14 cellular contexts compared by ENCODE assay signal in the genomic region with DNA sequence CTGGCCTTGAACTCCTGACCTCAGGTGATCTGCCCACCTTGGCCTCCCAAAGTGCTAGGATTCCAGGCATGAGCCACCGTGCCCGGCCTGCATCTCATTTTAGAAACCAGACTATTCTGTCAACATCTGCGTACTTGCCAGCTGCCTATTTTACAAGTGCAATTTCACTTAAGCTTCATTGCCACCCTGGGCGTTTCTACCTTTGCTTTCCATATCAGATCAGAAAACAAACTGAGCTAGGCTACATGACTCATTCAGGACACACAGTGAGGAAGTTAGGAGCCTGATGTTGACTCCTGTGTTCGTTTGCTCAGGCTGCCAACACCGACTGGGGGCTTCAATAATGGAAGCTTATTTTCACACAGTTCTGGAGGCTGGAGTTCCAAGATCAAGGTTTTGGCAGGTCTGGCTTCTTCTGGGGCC. TPM values are rescaled to one million over a fixed set of nuclear protein-coding genes. Genes with fewer than 3 reads are reported as not detected.
A peak's percentile ranks its signal among the peaks of the same experiment; 100 is the strongest.
DNase-seq lines count a peak whose midpoint lies in the region; ATAC-seq, FAIRE-seq and TF ChIP-seq lines count a peak whose summit lies in the region.
"Had no signal": no experiment of that assay in that cellular context is flagged by ENCODE, and none has a peak within 500 bp of the region (broad histone marks: within the 10 kb centered on the region; RNA-seq: fewer than 3 reads in every experiment).

No MANE protein-coding gene starts in this region.

- H3K4me1 ChIP-seq in small intestine (ENCODE audit: control insufficient read depth in 2 of 2, insufficient read depth in 1 of 2, low read depth in 1 of 2, low read length in 1 of 2): peaks cover 0 to 2% of the 10 kb centered on the region in 2 donors

- no peaks in the 10 kb centered on the region for H3K36me3 ChIP-seq in small intestine (ENCODE audit: control insufficient read depth in 2 of 2, insufficient read depth in 2 of 2, low read length in 2 of 2)
- H3K36me3 ChIP-seq: heart right ventricle, thyroid gland had no signal

- FAIRE-seq in small intestine (lab: Jason Lieb, UNC): no peak

- H3K4me3 ChIP-seq in fibroblast of pulmonary artery (replicated peaks; ENCODE audit: low read depth, low read length) (no peak overlapping the region), small intestine (ENCODE audit: low read depth in 1 of 2, low read length in 2 of 2) (no peak overlapping the region)
- H3K4me3 ChIP-seq: heart right ventricle, thyroid gland had no signal

- POLR2A ChIA-PET in RWPE1 (lab: Yijun Ruan, JAX; ENCODE audit: low non-redundant PET): no interaction called here

- ATAC-seq in GM21717 (IDR thresholded peaks at IDR 0.05; ENCODE audit: unreplicated experiment): no peak

- TF ChIP-seq CTCF in RWPE1 (conservative IDR thresholded peaks at IDR 0.05; ENCODE audit: low read depth) (no peak), fibroblast of pulmonary artery (IDR thresholded peaks at IDR 0.05; ENCODE audit: low read length, missing control alignments) (no peak)

- DNase-seq in NCI-H2196 (lab: John Stamatoyannopoulos, UW; ENCODE audit: unreplicated experiment): peak; percentile 21
- no peak for DNase-seq in NCI-H2196 treated with DMSO at 0.1 percent for 48 hours (lab: John Stamatoyannopoulos, UW; ENCODE audit: unreplicated experiment)
- peak; percentile 44 for DNase-seq in RWPE1 (ENCODE audit: low spot score)
- DNase-seq in fibroblast of pulmonary artery (ENCODE audit: low read depth): peak; percentile 8
- peak; percentile 96 for DNase-seq in small intestine
- no peak for DNase-seq in DMS79 (lab: John Stamatoyannopoulos, UW)
- DNase-seq in globus pallidus (ENCODE audit: low spot score): no peak
- DNase-seq: ACHN; effector CD8-positive, alpha-beta T cell; heart right ventricle; midbrain; right cardiac atrium; thyroid gland had no signal

- CTCF ChIA-PET in RWPE1 (lab: Yijun Ruan, JAX): interaction anchor here (0.6 kb wide), 2 partner anchors 54 to 431 kb away, joined by 3 read pairs; no protein-coding TSS in a partner anchor

- 8 to 55% (median 30%) methylated on average over 6 of the region's 6 CpGs for WGBS in small intestine, 3 donors

- H3K9me3 ChIP-seq in small intestine (ENCODE audit: control insufficient read depth, low read depth): no peaks in the 10 kb centered on the region
- H3K9me3 ChIP-seq: heart right ventricle, thyroid gland had no signal

- H3K27ac ChIP-seq in RWPE1: no peak overlapping the region
- H3K27ac ChIP-seq in small intestine (ENCODE audit: low read depth in 1 of 2, low read length in 1 of 2): peak overlapping the region; percentile 85 to 94
- H3K27ac ChIP-seq: heart right ventricle, thyroid gland had no signal

- no peaks in the 10 kb centered on the region for H3K27me3 ChIP-seq in small intestine (ENCODE audit: control insufficient read depth in 2 of 2, insufficient read depth in 2 of 2, low read length in 2 of 2)
- H3K27me3 ChIP-seq: thyroid gland had no signal

RNA-seq across cellular contexts. Expression of a gene that starts 42.3 kb away (rescaled TPM):
- polyA plus RNA-seq in small intestine: 1 to 10 TPM; 7.6 to 9.5 (median 8.3) TPM

Comparison
In these comparisons a context has a peak if more than half of its experiments do, and no peak if none do; other contexts are left out.
1. DNase-seq: peak in NCI-H2196 (single experiment), RWPE1 (single experiment), fibroblast of pulmonary artery (single experiment) and small intestine (single experiment); none in NCI-H2196 treated with DMSO at 0.1 percent for 48 hours (single experiment), DMS79 (single experiment) and globus pallidus (single experiment).